21 cellular contexts compared by ENCODE assay signal in genomic region chr14:58816416-58817115, GRCh38.
DNase-seq lines count a peak whose midpoint lies in the region; ATAC-seq and TF ChIP-seq lines count a peak whose summit lies in the region.
"Had no signal": no experiment of that assay in that cellular context is flagged by ENCODE, and none has a peak within 500 bp of the region (broad histone marks: within the 10 kb centered on the region; RNA-seq: fewer than 3 reads in every experiment).

No MANE protein-coding gene starts in this region.

- H3K27ac Mint-ChIP-seq in brain = peak overlapping the region in 3 of 5 experiments; percentile 8 to 85 (median 55)
- H3K27ac Mint-ChIP-seq: CD8-positive, alpha-beta T cell; HFFc6 had no signal

- H3K4me1 Mint-ChIP-seq in brain = peaks cover 45% of the 10 kb centered on the region

- DNase-seq in ELF-1 (ENCODE audit: low read depth, low spot score) (peak; percentile 12), retina (peak; percentile 12), NCI-H82 treated with DMSO at 0.1 percent for 48 hours (lab: John Stamatoyannopoulos, UW; ENCODE audit: unreplicated experiment) (no peak), NCI-H1694 treated with DMSO at 0.1 percent for 48 hours (lab: John Stamatoyannopoulos, UW) (no peak)
- DNase-seq: CD8-positive, alpha-beta T cell; DND-41; GDM1; GOT3; HFFc6; MM.1S; NCI-H1105 treated with DMSO at 0.1 percent for 48 hours; NCI-H187; NCI-H345; NCI-H526; NK-92 treated with Interleukin-12 subunit alpha and Interleukin-12 subunit beta, amount 100 ng/mL, for 24 hours; SIG-M5 had no signal

- peaks cover 0 to 9% (median 1%) of the 10 kb centered on the region in 5 experiments for H3K9me3 Mint-ChIP-seq in brain
- H3K9me3 Mint-ChIP-seq: CD8-positive, alpha-beta T cell; HFFc6 had no signal

- H3K27ac ChIP-seq in layer of hippocampus (ENCODE audit: low read depth, low read length) = peak overlapping the region; percentile 62
- H3K27ac ChIP-seq: BLaER1 had no signal

- H3K27me3 ChIP-seq in layer of hippocampus (ENCODE audit: control insufficient read depth, insufficient read depth, low read length) = no peaks in the 10 kb centered on the region
- H3K27me3 ChIP-seq: BLaER1 had no signal

- no peak for ATAC-seq in HG03520 (IDR thresholded peaks at IDR 0.05; ENCODE audit: unreplicated experiment)
- ATAC-seq: CD8-positive, alpha-beta T cell; GM12878 had no signal

- TF ChIP-seq CTCF in brain (conservative IDR thresholded peaks at IDR 0.05) = no peak

- no peak overlapping the region for H3K4me3 Mint-ChIP-seq in brain
- H3K4me3 Mint-ChIP-seq: CD8-positive, alpha-beta T cell; HFFc6 had no signal

- no peaks in the 10 kb centered on the region for H3K36me3 Mint-ChIP-seq in brain
- H3K36me3 Mint-ChIP-seq: CD8-positive, alpha-beta T cell had no signal

- peaks cover 3% of the 10 kb centered on the region for H3K27me3 Mint-ChIP-seq in brain

Comparison
In these comparisons a context has a peak if more than half of its experiments do, and no peak if none do; other contexts are left out.
1. DNase-seq: peak in ELF-1 (single experiment) and retina (single experiment); none in NCI-H82 treated with DMSO at 0.1 percent for 48 hours (single experiment) and NCI-H1694 treated with DMSO at 0.1 percent for 48 hours (single experiment).